In the genomic region with DNA sequence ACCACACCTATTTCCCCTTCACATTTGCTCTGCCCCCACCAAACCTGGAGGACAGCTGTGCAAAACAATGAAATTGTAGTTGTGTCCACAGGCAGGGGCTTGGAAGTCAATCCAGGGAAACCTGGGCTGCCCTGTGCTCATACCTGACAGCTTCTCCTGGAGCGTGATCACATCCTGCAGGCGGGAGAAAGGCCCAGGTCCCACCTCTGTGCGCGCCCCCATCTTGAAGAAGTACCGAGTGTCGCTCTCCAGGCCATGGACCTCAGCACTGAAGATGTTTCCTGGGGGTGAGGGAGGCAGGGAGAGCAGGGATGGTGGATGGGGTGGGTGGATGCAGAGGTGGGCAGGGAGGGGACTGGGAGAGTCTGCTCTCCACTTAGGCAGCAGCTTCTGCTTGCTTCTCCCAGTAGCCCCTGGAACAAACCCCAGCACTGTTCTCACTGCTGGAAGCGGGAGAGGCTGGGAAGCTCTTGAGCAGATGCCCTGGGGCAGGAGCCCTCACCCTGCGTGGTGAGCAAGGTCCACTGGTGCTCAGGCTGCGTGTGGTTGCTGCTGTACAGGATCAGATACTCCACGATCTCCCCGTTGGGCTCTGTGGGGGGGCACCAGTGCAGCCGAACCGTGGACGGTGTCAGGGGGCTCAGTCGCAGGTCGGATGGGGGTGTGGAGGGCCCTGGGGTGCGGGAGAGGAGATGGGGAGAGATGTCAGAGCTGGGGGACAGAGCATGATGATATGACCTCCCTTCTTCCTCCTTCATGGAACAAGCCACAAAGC, we compare ENCODE assay signal across 21 cellular contexts. TPM values are rescaled to one million over a fixed set of nuclear protein-coding genes. Genes with fewer than 3 reads are reported as not detected.
"Had no signal": no experiment of that assay in that cellular context is flagged by ENCODE, and none has a peak within 500 bp of the region (broad histone marks: within the 10 kb centered on the region; RNA-seq: fewer than 3 reads in every experiment).

No MANE protein-coding gene starts in this region.

- H3K4me3 ChIP-seq: MG63 had no signal

- H3K27me3 ChIP-seq: MG63 had no signal

- DNase-seq: Karpas-422, KG1, MG63, NCI-H1092, NCI-H1105 treated with DMSO at 0.1 percent for 48 hours, NCI-H1417 treated with DMSO at 0.1 percent for 48 hours, NCI-H187, NCI-H2029, NCI-H2081 treated with DMSO at 0.1 percent for 48 hours, NCI-H2171, NCI-H226, NCI-H446, NCI-H510A, NCI-H524 treated with DMSO at 0.1 percent for 48 hours, NCI-H69, NCI-H774, RPMI8226, SHP77, SK-N-SH, SW 1271 had no signal

- H3K36me3 ChIP-seq: MG63 had no signal

- H3K9me3 ChIP-seq: MG63, SK-N-SH had no signal

RNA-seq across cellular contexts. Expression of a gene that starts 10.7 kb away (rescaled TPM):
- total RNA-seq: HT-29 had no signal

RNA-seq across cellular contexts. Expression of a gene that starts 34.3 kb away (rescaled TPM):
- total RNA-seq: HT-29 had no signal
